8 cellular contexts compared by ENCODE assay signal in the genomic region with DNA sequence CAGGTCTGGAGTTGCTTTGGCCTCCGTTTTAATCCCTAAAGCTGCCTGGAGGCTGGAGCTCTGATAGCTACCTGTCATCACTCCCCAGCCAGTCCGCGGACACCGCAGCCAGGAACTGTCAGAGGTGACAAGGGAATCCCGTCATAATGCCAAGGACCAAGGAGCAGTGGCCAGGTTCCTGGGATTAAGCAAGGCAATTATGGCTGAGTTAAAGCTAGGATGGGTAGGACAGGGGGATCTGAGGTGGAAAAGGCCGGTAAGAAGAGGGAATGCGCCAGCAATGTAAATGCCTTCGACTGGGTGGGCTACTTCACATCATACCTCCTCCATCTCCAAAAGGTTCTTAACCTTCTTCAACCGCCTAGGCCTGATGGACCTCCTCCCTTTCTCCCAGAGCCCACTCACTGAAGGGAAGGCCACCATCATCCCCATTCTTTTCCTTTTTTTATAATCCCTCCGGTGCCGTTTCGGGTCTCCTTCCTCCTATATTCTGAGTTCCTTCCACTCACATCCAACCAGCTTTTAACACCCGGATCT. TPM values are rescaled to one million over a fixed set of nuclear protein-coding genes. Genes with fewer than 3 reads are reported as not detected.
DNase-seq lines count a peak whose midpoint lies in the region; ATAC-seq and TF ChIP-seq lines count a peak whose summit lies in the region.

No MANE protein-coding gene starts in this region.

- no peaks in the 10 kb centered on the region for H3K27me3 ChIP-seq in tibial nerve

- H3K27ac Mint-ChIP-seq in T-cell: peak overlapping the region; percentile 93 to 94

- H3K9me3 Mint-ChIP-seq in T-cell: no peaks in the 10 kb centered on the region

- no peaks in the 10 kb centered on the region for H3K9me3 ChIP-seq in tibial nerve

- peaks cover 11% of the 10 kb centered on the region for H3K36me3 Mint-ChIP-seq in T-cell

- H3K4me1 ChIP-seq in tibial nerve: peaks cover under 1 to 47% (median 21%) of the 10 kb centered on the region in 4 donors

- H3K27me3 Mint-ChIP-seq in T-cell: peaks cover 4 to 8% of the 10 kb centered on the region in 2 donors

- peaks cover 0 to 26% (median 0%) of the 10 kb centered on the region in 3 donors for H3K36me3 ChIP-seq in tibial nerve

- POLR2A ChIA-PET in T-cell (lab: Charles Lee): interaction anchor here (0.5 to 1.2 kb wide), 10 partner anchors 12 to 1728 kb away, joined by 3 to 15 read pairs (median 4); partner anchors contain the start of genes ACIN1 (in 1 of the 2), HOMEZ (in 1 of the 2) and PABPN1 (in 1 of the 2)

- TF ChIP-seq CTCF in tibial nerve (IDR thresholded peaks at IDR 0.05): no peak

- DNase-seq in activated effector memory CD4-positive, alpha-beta T cell treated with anti-CD3 and anti-CD28 coated beads, Interleukin-2, amount 50 U/mL, for 16 hours: peak; percentile 68
- no peak for DNase-seq in activated effector memory CD4-positive, alpha-beta T cell treated with Interleukin-2 at 50 U/mL for 16 hours
- DNase-seq in T-cell (peak in 4 of 34 experiments; percentile 12 to 21 (median 14)), midbrain (lab: John Stamatoyannopoulos, UW) (peak; percentile 51), tibial nerve (ENCODE audit: low spot score in 2 of 2) (no peak), NCI-H1436 (lab: John Stamatoyannopoulos, UW) (no peak)
- peak; percentile 19 for DNase-seq in effector CD4-positive, alpha-beta T cell

- peak overlapping the region; percentile 59 to 95 (median 65) for H3K4me3 ChIP-seq in tibial nerve

- WGBS in tibial nerve, 2 donors: 3 to 6% methylated on average over 13 of the region's 13 CpGs

- CTCF ChIA-PET in T-cell (lab: Charles Lee): interaction anchor here (0.6 to 6.3 kb wide), 10 partner anchors 11 to 314 kb away, joined by 3 to 93 read pairs (median 4); partner anchors contain the start of genes ACIN1 (in 1 of the 2), C14orf119 (in 1 of the 2), HOMEZ (in 1 of the 2) and PABPN1 (in 1 of the 2)

- H3K27ac ChIP-seq in tibial nerve: peak overlapping the region; percentile 97 to 100 (median 98)

- peak overlapping the region; percentile 85 to 100 (median 87) for H3K4me3 Mint-ChIP-seq in T-cell

- TF ChIP-seq POLR2A in tibial nerve (IDR thresholded peaks at IDR 0.05): no peak

- H3K4me1 Mint-ChIP-seq in T-cell: peaks cover 15 to 34% (median 30%) of the 10 kb centered on the region in 3 donors

- TF ChIP-seq EP300 in tibial nerve (IDR thresholded peaks at IDR 0.05): no peak

- ATAC-seq in T-cell (replicated peaks in 1 of 4) (no peak), GM21423 (IDR thresholded peaks at IDR 0.05; ENCODE audit: unreplicated experiment) (no peak)

RNA-seq across cellular contexts. Expression of gene PPP1R3E, which starts 1.9 kb away (rescaled TPM):
- total RNA-seq in T-cell (10 to 100 TPM; 40.8 to 72.6 (median 68.2) TPM), tibial nerve (10 to 100 TPM; 15.0 to 29.1 (median 19.2) TPM)

RNA-seq across cellular contexts. Expression of gene BCL2L2, which starts 5.9 kb away (rescaled TPM):
- total RNA-seq in T-cell (1 to 10 TPM; 1.9 to 4.6 (median 2.2) TPM), tibial nerve (10 to 100 TPM; 49.8 to 87.3 (median 56.5) TPM)

RNA-seq across cellular contexts. Expression of gene HOMEZ, which starts 14.8 kb away (rescaled TPM):
- total RNA-seq in T-cell (10 to 100 TPM in 3 of 5 donors, 1 to 10 TPM in 2; 6.2 to 17.5 (median 15.1) TPM), tibial nerve (10 to 100 TPM in 2 of 4 donors, 1 to 10 TPM in 2; 7.5 to 35.2 (median 10.2) TPM)

RNA-seq across cellular contexts. Expression of gene PABPN1, which starts 20.5 kb away (rescaled TPM):
- total RNA-seq in T-cell (100 to 1,000 TPM; 182 to 207 (median 186) TPM), tibial nerve (10 to 100 TPM; 52.1 to 80.8 (median 64.5) TPM)

RNA-seq across cellular contexts. Expression of gene SLC22A17, which starts 51.9 kb away (rescaled TPM):
- 10 to 100 TPM; 12.0 to 19.0 (median 17.3) TPM for total RNA-seq in T-cell
- total RNA-seq in tibial nerve: 10 to 100 TPM; 55.9 to 91.0 (median 58.3) TPM

Comparison
In these comparisons a context has a peak if more than half of its experiments do, and no peak if none do; other contexts are left out.
1. DNase-seq: peak in activated effector memory CD4-positive, alpha-beta T cell treated with anti-CD3 and anti-CD28 coated beads, Interleukin-2, amount 50 U/mL, for 16 hours (single experiment), effector CD4-positive, alpha-beta T cell (single experiment) and midbrain (single experiment); none in activated effector memory CD4-positive, alpha-beta T cell treated with Interleukin-2 at 50 U/mL for 16 hours (single experiment), tibial nerve (0 of 2) and NCI-H1436 (single experiment).
2. RNA of gene BCL2L2, which starts 5.9 kb away (total RNA-seq): 49.8 to 87.3 TPM in tibial nerve; 1.9 to 4.6 TPM in T-cell; every median in the first group is over 4 times any median in the second.